Comparison of ENCODE assay signal across 21 cellular contexts in genomic region chr2:138059487-138059886, GRCh38.
DNase-seq lines count a peak whose midpoint lies in the region; ATAC-seq and TF ChIP-seq lines count a peak whose summit lies in the region.
"Had no signal": no experiment of that assay in that cellular context is flagged by ENCODE, and none has a peak within 500 bp of the region (broad histone marks: within the 10 kb centered on the region; RNA-seq: fewer than 3 reads in every experiment).

No MANE protein-coding gene starts in this region.

- POLR2A ChIA-PET in PC-9 (lab: Charles Lee; ENCODE audit: unreplicated experiment), result no interaction called here
- POLR2A ChIA-PET in naive thymus-derived CD4-positive, alpha-beta T cell (lab: Charles Lee), result no interaction called here

- no peak overlapping the region for H3K27ac ChIP-seq in PC-9
- H3K27ac ChIP-seq in naive thymus-derived CD4-positive, alpha-beta T cell (ENCODE audit: low read depth, low read length), result no peak overlapping the region
- H3K27ac ChIP-seq: skin epidermis, upper lobe of left lung had no signal

- 0 out of 2 replicates have a peak overlapping the region, but pooled peaks have one; percentile 33 for H3K4me2 ChIP-seq in PC-9

- BruUV-seq in PC-9 (replicated peaks; lab: Mats Ljungman, UMichigan), result no TSS peak

- H3K36me3 ChIP-seq in PC-9 (ENCODE audit: low read depth), result no peaks in the 10 kb centered on the region
- H3K36me3 ChIP-seq in naive thymus-derived CD4-positive, alpha-beta T cell (ENCODE audit: control insufficient read depth in 2 of 3, insufficient read depth in 3 of 3, low read length in 3 of 3), result no peaks in the 10 kb centered on the region
- H3K36me3 ChIP-seq: upper lobe of left lung had no signal

- DNase-seq in HT1080 (ENCODE audit: low read depth), result peak; percentile 27
- no peak for DNase-seq in PC-9
- peak; percentile 81 for DNase-seq in choroid plexus epithelial cell (ENCODE audit: low read depth)
- peak; percentile 42 for DNase-seq in iris pigment epithelial cell (ENCODE audit: low read depth)
- DNase-seq in NOMO-1 (lab: John Stamatoyannopoulos, UW; ENCODE audit: unreplicated experiment in 2 of 2), result no peak
- no peak for DNase-seq in naive thymus-derived CD4-positive, alpha-beta T cell
- no peak for DNase-seq in SKM-1 treated with dmso at 0.1 percent for 144 hours (lab: John Stamatoyannopoulos, UW; ENCODE audit: unreplicated experiment)
- DNase-seq: activated CD4-positive, alpha-beta T cell treated with anti-CD3 and anti-CD28 coated beads, Interleukin-2, amount 10 ng/mL, durations not matched to agents 24 days and 14 days; activated CD8-positive, alpha-beta memory T cell treated with anti-CD3 and anti-CD28 coated beads, Interleukin-2, amount 50 U/mL, for 4 hours; activated effector memory CD4-positive, alpha-beta T cell treated with Interleukin-2 at 50 U/mL for 16 hours; effector CD4-positive, alpha-beta T cell; hippocampal formation; mesendoderm; naive thymus-derived CD8-positive, alpha-beta T cell; posterior cingulate gyrus; stimulated activated CD4-positive, alpha-beta T cell treated with anti-CD3 and anti-CD28 coated beads, Interleukin-2, amount 100 ng/mL, for 48 hours; stimulated activated naive CD8-positive, alpha-beta T cell treated with anti-CD3 and anti-CD28 coated beads, Interleukin-15, amount 100 ng/mL, for 72 hours had no signal

- H3K4me3 ChIP-seq in PC-9 (no peak overlapping the region), choroid plexus epithelial cell (ENCODE audit: low read depth, low read length) (no peak overlapping the region)
- no peak overlapping the region for H3K4me3 ChIP-seq in naive thymus-derived CD4-positive, alpha-beta T cell (ENCODE audit: low read length)
- H3K4me3 ChIP-seq: skin epidermis, upper lobe of left lung had no signal

- no peaks in the 10 kb centered on the region for H3K36me3 Mint-ChIP-seq in naive thymus-derived CD4-positive, alpha-beta T cell
- H3K36me3 Mint-ChIP-seq: naive thymus-derived CD8-positive, alpha-beta T cell had no signal

- no peak for ATAC-seq in GM18861 (IDR thresholded peaks at IDR 0.05; ENCODE audit: unreplicated experiment)
- ATAC-seq in naive thymus-derived CD4-positive, alpha-beta T cell, result no peak
- ATAC-seq: naive thymus-derived CD8-positive, alpha-beta T cell; stimulated activated naive CD8-positive, alpha-beta T cell treated with anti-CD3 and anti-CD28 coated beads, Interleukin-15, amount 100 ng/mL, for 72 hours had no signal

- H3F3A ChIP-seq in PC-9 (ENCODE audit: insufficient read depth, low read depth), result peaks cover 12% of the 10 kb centered on the region; the same call in 1 of the 2 replicates

- H3K79me2 ChIP-seq in PC-9 (ENCODE audit: low read depth), result no peaks in the 10 kb centered on the region

- H3K9me3 Mint-ChIP-seq in naive thymus-derived CD4-positive, alpha-beta T cell, result peaks cover 0 to 4% (median 0%) of the 10 kb centered on the region in 11 donors
- H3K9me3 Mint-ChIP-seq: activated CD4-positive, alpha-beta T cell treated with anti-CD3 and anti-CD28 coated beads, Interleukin-2, amount 10 ng/mL, durations not matched to agents 24 days and 14 days; stimulated activated naive CD8-positive, alpha-beta T cell treated with anti-CD3 and anti-CD28 coated beads, Interleukin-15, amount 100 ng/mL, for 72 hours had no signal

- H3K27ac Mint-ChIP-seq in naive thymus-derived CD4-positive, alpha-beta T cell, result no peak overlapping the region
- H3K27ac Mint-ChIP-seq: activated CD4-positive, alpha-beta T cell treated with anti-CD3 and anti-CD28 coated beads, Interleukin-2, amount 10 ng/mL, durations not matched to agents 24 days and 14 days; B cell; naive thymus-derived CD8-positive, alpha-beta T cell; stimulated activated naive CD8-positive, alpha-beta T cell treated with anti-CD3 and anti-CD28 coated beads, Interleukin-15, amount 100 ng/mL, for 72 hours had no signal

- no peaks in the 10 kb centered on the region for H3K27me3 Mint-ChIP-seq in naive thymus-derived CD4-positive, alpha-beta T cell
- H3K27me3 Mint-ChIP-seq: activated CD4-positive, alpha-beta T cell treated with anti-CD3 and anti-CD28 coated beads, Interleukin-2, amount 10 ng/mL, durations not matched to agents 24 days and 14 days; B cell; stimulated activated naive CD8-positive, alpha-beta T cell treated with anti-CD3 and anti-CD28 coated beads, Interleukin-15, amount 100 ng/mL, for 72 hours had no signal

- no peak overlapping the region for H3K4me3 Mint-ChIP-seq in naive thymus-derived CD4-positive, alpha-beta T cell
- H3K4me3 Mint-ChIP-seq: activated CD4-positive, alpha-beta T cell treated with anti-CD3 and anti-CD28 coated beads, Interleukin-2, amount 10 ng/mL, durations not matched to agents 24 days and 14 days; B cell; naive thymus-derived CD8-positive, alpha-beta T cell; stimulated activated naive CD8-positive, alpha-beta T cell treated with anti-CD3 and anti-CD28 coated beads, Interleukin-15, amount 100 ng/mL, for 72 hours had no signal

- H2AFZ ChIP-seq in PC-9, result no peak overlapping the region

- no peaks in the 10 kb centered on the region; the same call in 1 of the 2 replicates for H4K20me1 ChIP-seq in PC-9 (ENCODE audit: insufficient read depth)

- H3K9me2 ChIP-seq in PC-9 (ENCODE audit: insufficient read depth), result no peaks in the 10 kb centered on the region

- CTCF ChIA-PET in PC-9 (lab: Charles Lee), result no interaction called here
- CTCF ChIA-PET in naive thymus-derived CD4-positive, alpha-beta T cell (lab: Charles Lee), result interaction anchor here (0.6 kb wide), 1 partner anchor 634 kb away, joined by 5 read pairs; no protein-coding TSS in a partner anchor

- intact Hi-C loops in PC-9 (cut with micrococcal nuclease; ENCODE audit: unreplicated experiment), result no loop called here
- intact Hi-C loops in naive thymus-derived CD4-positive, alpha-beta T cell (cut with micrococcal nuclease), result no loop called here

- no peaks in the 10 kb centered on the region for H3K4me1 Mint-ChIP-seq in naive thymus-derived CD4-positive, alpha-beta T cell
- H3K4me1 Mint-ChIP-seq: activated CD4-positive, alpha-beta T cell treated with anti-CD3 and anti-CD28 coated beads, Interleukin-2, amount 10 ng/mL, durations not matched to agents 24 days and 14 days; B cell; naive thymus-derived CD8-positive, alpha-beta T cell; stimulated activated naive CD8-positive, alpha-beta T cell treated with anti-CD3 and anti-CD28 coated beads, Interleukin-15, amount 100 ng/mL, for 72 hours had no signal

- H3K9me3 ChIP-seq in PC-9 (ENCODE audit: insufficient read depth, low read depth), result no peaks in the 10 kb centered on the region
- no peaks in the 10 kb centered on the region for H3K9me3 ChIP-seq in naive thymus-derived CD4-positive, alpha-beta T cell (ENCODE audit: control insufficient read depth in 2 of 3, low read length in 3 of 3)
- H3K9me3 ChIP-seq: upper lobe of left lung had no signal

- H3K27me3 ChIP-seq in PC-9 (ENCODE audit: insufficient read depth, low read depth), result no peaks in the 10 kb centered on the region
- H3K27me3 ChIP-seq in naive thymus-derived CD4-positive, alpha-beta T cell (ENCODE audit: control insufficient read depth in 2 of 2, insufficient read depth in 2 of 2, low read length in 2 of 2), result no peaks in the 10 kb centered on the region
- H3K27me3 ChIP-seq: upper lobe of left lung had no signal

- H3K4me1 ChIP-seq in PC-9 (replicated peaks; ENCODE audit: insufficient read depth), result peaks cover 16% of the 10 kb centered on the region
- H3K4me1 ChIP-seq in naive thymus-derived CD4-positive, alpha-beta T cell (ENCODE audit: control insufficient read depth in 2 of 2, insufficient read depth in 2 of 2, low read length in 2 of 2), result no peaks in the 10 kb centered on the region
- H3K4me1 ChIP-seq: upper lobe of left lung had no signal

- TF ChIP-seq CTCF in PC-9 (conservative IDR thresholded peaks at IDR 0.05) (no peak), choroid plexus epithelial cell (conservative IDR thresholded peaks at IDR 0.05; ENCODE audit: low read depth, low read length) (no peak)

Comparison
In these comparisons a context has a peak if more than half of its experiments do, and no peak if none do; other contexts are left out.
1. DNase-seq: peak in HT1080 (single experiment), choroid plexus epithelial cell (single experiment) and iris pigment epithelial cell (single experiment); none in PC-9 (0 of 2), NOMO-1 (0 of 2), naive thymus-derived CD4-positive, alpha-beta T cell (0 of 9) and SKM-1 treated with dmso at 0.1 percent for 144 hours (single experiment).